In the genomic region with DNA sequence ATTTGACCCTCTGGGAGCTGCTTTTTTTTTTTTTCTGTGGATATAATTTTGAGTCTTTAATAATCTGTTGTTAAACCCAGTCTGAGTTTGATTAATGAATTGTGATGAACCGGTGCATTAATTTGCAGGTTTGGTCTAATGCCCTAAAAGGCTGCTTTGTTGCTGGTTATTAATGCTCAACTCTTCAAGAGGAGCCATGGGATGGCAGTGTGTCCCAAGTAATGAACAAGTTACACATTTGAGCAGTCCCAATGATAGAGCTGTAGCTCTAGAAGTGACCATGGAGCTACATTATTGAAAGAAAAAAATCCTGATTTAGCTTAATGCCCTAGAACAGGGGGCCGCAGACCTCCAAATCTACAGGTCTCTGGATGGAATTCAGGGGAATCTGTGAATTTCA, we compare ENCODE assay signal across 15 cellular contexts. TPM values are rescaled to one million over a fixed set of nuclear protein-coding genes. Genes with fewer than 3 reads are reported as not detected.
A peak's percentile ranks its signal among the peaks of the same experiment; 100 is the strongest.
DNase-seq lines count a peak whose midpoint lies in the region; ATAC-seq and TF ChIP-seq lines count a peak whose summit lies in the region.
"Had no signal": no experiment of that assay in that cellular context is flagged by ENCODE, and none has a peak within 500 bp of the region (broad histone marks: within the 10 kb centered on the region; RNA-seq: fewer than 3 reads in every experiment).

No MANE protein-coding gene starts in this region.

- H3K4me1 Mint-ChIP-seq in activated CD8-positive, alpha-beta memory T cell treated with anti-CD3 and anti-CD28 coated beads, Interleukin-2, amount 10 ng/mL, durations not matched to agents 7 days and 5 days = no peaks in the 10 kb centered on the region
- H3K4me1 Mint-ChIP-seq: activated CD4-positive, alpha-beta T cell treated with anti-CD3 and anti-CD28 coated beads, Interleukin-2, amount 10 ng/mL, durations not matched to agents 7 days and 5 days; CD4-positive, CD25-positive, alpha-beta regulatory T cell had no signal

- peak; percentile 9 for DNase-seq in Ammon's horn (ENCODE audit: low spot score)
- peak; percentile 56 for DNase-seq in G401 (ENCODE audit: low spot score)
- DNase-seq in epithelial cell of esophagus (ENCODE audit: low read depth) = peak; percentile 28
- no peak for DNase-seq in activated CD8-positive, alpha-beta memory T cell treated with anti-CD3 and anti-CD28 coated beads, Interleukin-2, amount 10 ng/mL, durations not matched to agents 7 days and 5 days
- DNase-seq in tibial nerve (ENCODE audit: low spot score in 2 of 2) = no peak
- no peak for DNase-seq in C1 segment of cervical spinal cord (lab: John Stamatoyannopoulos, UW)
- DNase-seq: activated CD4-positive, alpha-beta T cell treated with anti-CD3 and anti-CD28 coated beads, Interleukin-2, amount 10 ng/mL, durations not matched to agents 7 days and 5 days; activated gamma-delta T cell; CD4-positive, CD25-positive, alpha-beta regulatory T cell; NCI-H226; stimulated activated CD4-positive, alpha-beta T cell treated with anti-CD3 and anti-CD28 coated beads, Interleukin-4, amount 100 ng/mL, for 4 hours had no signal

- no peaks in the 10 kb centered on the region for H3K9me3 Mint-ChIP-seq in activated CD8-positive, alpha-beta memory T cell treated with anti-CD3 and anti-CD28 coated beads, Interleukin-2, amount 10 ng/mL, durations not matched to agents 7 days and 5 days (ENCODE audit: low read depth)
- H3K9me3 Mint-ChIP-seq: activated CD4-positive, alpha-beta T cell treated with anti-CD3 and anti-CD28 coated beads, Interleukin-2, amount 10 ng/mL, durations not matched to agents 7 days and 5 days; mesothelial cell of epicardium; stimulated activated naive CD8-positive, alpha-beta T cell treated with anti-CD3 and anti-CD28 coated beads, Interleukin-15, Interleukin-2, amounts not matched to agents 100 ng/mL and 50 ng/mL, for 24 hours had no signal

- no peaks in the 10 kb centered on the region for H3K27me3 ChIP-seq in OCI-LY1 (ENCODE audit: insufficient read depth, low read length)
- no peaks in the 10 kb centered on the region for H3K27me3 ChIP-seq in tibial nerve

- H3K27me3 Mint-ChIP-seq in activated CD8-positive, alpha-beta memory T cell treated with anti-CD3 and anti-CD28 coated beads, Interleukin-2, amount 10 ng/mL, durations not matched to agents 7 days and 5 days = peaks cover 3% of the 10 kb centered on the region
- H3K27me3 Mint-ChIP-seq: stimulated activated naive CD8-positive, alpha-beta T cell treated with anti-CD3 and anti-CD28 coated beads, Interleukin-15, Interleukin-2, amounts not matched to agents 100 ng/mL and 50 ng/mL, for 24 hours had no signal

- no peak for ATAC-seq in HG02870 (IDR thresholded peaks at IDR 0.05; ENCODE audit: unreplicated experiment)
- ATAC-seq in activated CD8-positive, alpha-beta memory T cell treated with anti-CD3 and anti-CD28 coated beads, Interleukin-2, amount 10 ng/mL, durations not matched to agents 7 days and 5 days = no peak

- no peak overlapping the region for H2AFZ ChIP-seq in OCI-LY1 (ENCODE audit: low read length)

- H3K9me3 ChIP-seq in OCI-LY1 (ENCODE audit: low read length) (no peaks in the 10 kb centered on the region), tibial nerve (no peaks in the 10 kb centered on the region)

- in situ Hi-C loops in G401 (cut with HindIII; ENCODE audit: low sequenced_read_pairs) = no loop called here

- no peak overlapping the region for H3K4me3 Mint-ChIP-seq in activated CD8-positive, alpha-beta memory T cell treated with anti-CD3 and anti-CD28 coated beads, Interleukin-2, amount 10 ng/mL, durations not matched to agents 7 days and 5 days
- H3K4me3 Mint-ChIP-seq: activated CD4-positive, alpha-beta T cell treated with anti-CD3 and anti-CD28 coated beads, Interleukin-2, amount 10 ng/mL, durations not matched to agents 7 days and 5 days; CD4-positive, CD25-positive, alpha-beta regulatory T cell; mesothelial cell of epicardium; stimulated activated naive CD8-positive, alpha-beta T cell treated with anti-CD3 and anti-CD28 coated beads, Interleukin-15, Interleukin-2, amounts not matched to agents 100 ng/mL and 50 ng/mL, for 24 hours had no signal

- TF ChIP-seq EP300 in tibial nerve (IDR thresholded peaks at IDR 0.05) = no peak

- H4K20me1 ChIP-seq in OCI-LY1 (ENCODE audit: insufficient read depth, low read length) = no peaks in the 10 kb centered on the region

- H3K4me1 ChIP-seq in OCI-LY1 (ENCODE audit: insufficient read depth, low read length, severe bottlenecking) (no peaks in the 10 kb centered on the region), tibial nerve (no peaks in the 10 kb centered on the region)

- no peak overlapping the region for H3K27ac Mint-ChIP-seq in activated CD8-positive, alpha-beta memory T cell treated with anti-CD3 and anti-CD28 coated beads, Interleukin-2, amount 10 ng/mL, durations not matched to agents 7 days and 5 days
- H3K27ac Mint-ChIP-seq: activated CD4-positive, alpha-beta T cell treated with anti-CD3 and anti-CD28 coated beads, Interleukin-2, amount 10 ng/mL, durations not matched to agents 7 days and 5 days; CD4-positive, CD25-positive, alpha-beta regulatory T cell; mesothelial cell of epicardium; stimulated activated naive CD8-positive, alpha-beta T cell treated with anti-CD3 and anti-CD28 coated beads, Interleukin-15, Interleukin-2, amounts not matched to agents 100 ng/mL and 50 ng/mL, for 24 hours had no signal

- H3K4me2 ChIP-seq in OCI-LY1 (ENCODE audit: low read length) = no peak overlapping the region

- no peaks in the 10 kb centered on the region for H3K36me3 Mint-ChIP-seq in activated CD8-positive, alpha-beta memory T cell treated with anti-CD3 and anti-CD28 coated beads, Interleukin-2, amount 10 ng/mL, durations not matched to agents 7 days and 5 days
- H3K36me3 Mint-ChIP-seq: CD4-positive, CD25-positive, alpha-beta regulatory T cell; mesothelial cell of epicardium had no signal

- peak; percentile 7; the same call in 1 of the 2 replicates for TF ChIP-seq CTCF in OCI-LY1 (IDR thresholded peaks at IDR 0.05; ENCODE audit: low read length)
- peak; percentile 33 for TF ChIP-seq CTCF in epithelial cell of esophagus (IDR thresholded peaks at IDR 0.05; ENCODE audit: insufficient read depth, low read depth, low read length, missing control alignments)
- TF ChIP-seq CTCF in tibial nerve (IDR thresholded peaks at IDR 0.05) = no peak

- no peaks in the 10 kb centered on the region for H3K36me3 ChIP-seq in OCI-LY1 (ENCODE audit: insufficient read depth, low read length)
- H3K36me3 ChIP-seq in tibial nerve = no peaks in the 10 kb centered on the region

- no peak overlapping the region for H3K4me3 ChIP-seq in OCI-LY1 (ENCODE audit: low read depth, low read length, poor library complexity, severe bottlenecking)
- H3K4me3 ChIP-seq in epithelial cell of esophagus (ENCODE audit: low read length) = no peak overlapping the region
- no peak overlapping the region for H3K4me3 ChIP-seq in tibial nerve

- TF ChIP-seq POLR2A in tibial nerve (IDR thresholded peaks at IDR 0.05) = no peak

- CTCF ChIA-PET in activated CD8-positive, alpha-beta memory T cell treated with anti-CD3 and anti-CD28 coated beads, Interleukin-2, amount 10 ng/mL, durations not matched to agents 7 days and 5 days (lab: Charles Lee) = no interaction called here

- no peaks in the 10 kb centered on the region for H3K79me2 ChIP-seq in OCI-LY1 (ENCODE audit: insufficient read depth, low read length)

- H3F3A ChIP-seq in OCI-LY1 (ENCODE audit: insufficient read depth, low read length) = no peaks in the 10 kb centered on the region

- 58 to 75% methylated on average over 2 of the region's 2 CpGs for WGBS in tibial nerve, 2 donors

- H3K9me2 ChIP-seq in OCI-LY1 (ENCODE audit: low read depth, low read length) = no peaks in the 10 kb centered on the region

- no peak overlapping the region for H3K9ac ChIP-seq in OCI-LY1 (ENCODE audit: low read length)

- H3K27ac ChIP-seq in OCI-LY1 (ENCODE audit: low read depth, low read length, poor library complexity, severe bottlenecking) (no peak overlapping the region), tibial nerve (no peak overlapping the region)

RNA-seq across cellular contexts. Expression of gene RWDD3, which starts 53.1 kb away (rescaled TPM):
- 15.6 and 19.6 TPM in 2 replicates for total RNA-seq in G401 (2014; rRNA removed; shearing (Covaris generic))
- total RNA-seq in activated CD8-positive, alpha-beta memory T cell treated with anti-CD3 and anti-CD28 coated beads, Interleukin-2, amount 10 ng/mL, durations not matched to agents 7 days and 5 days = 10 to 100 TPM; 11.7 to 13.8 TPM
- 10 to 100 TPM in 3 of 4 donors, 1 to 10 TPM in 1; 8.4 to 20.5 (median 15.4) TPM for total RNA-seq in tibial nerve

Comparison
In these comparisons a context has a peak if more than half of its experiments do, and no peak if none do; other contexts are left out.
1. DNase-seq: peak in Ammon's horn (single experiment), G401 (single experiment) and epithelial cell of esophagus (single experiment); none in activated CD8-positive, alpha-beta memory T cell treated with anti-CD3 and anti-CD28 coated beads, Interleukin-2, amount 10 ng/mL, durations not matched to agents 7 days and 5 days (single experiment), tibial nerve (0 of 2) and C1 segment of cervical spinal cord (0 of 14).
2. CTCF ChIP-seq: peak in OCI-LY1 (single experiment) and epithelial cell of esophagus (single experiment); none in tibial nerve (0 of 5).